Comparison of ENCODE assay signal across 11 cellular contexts in the genomic region with DNA sequence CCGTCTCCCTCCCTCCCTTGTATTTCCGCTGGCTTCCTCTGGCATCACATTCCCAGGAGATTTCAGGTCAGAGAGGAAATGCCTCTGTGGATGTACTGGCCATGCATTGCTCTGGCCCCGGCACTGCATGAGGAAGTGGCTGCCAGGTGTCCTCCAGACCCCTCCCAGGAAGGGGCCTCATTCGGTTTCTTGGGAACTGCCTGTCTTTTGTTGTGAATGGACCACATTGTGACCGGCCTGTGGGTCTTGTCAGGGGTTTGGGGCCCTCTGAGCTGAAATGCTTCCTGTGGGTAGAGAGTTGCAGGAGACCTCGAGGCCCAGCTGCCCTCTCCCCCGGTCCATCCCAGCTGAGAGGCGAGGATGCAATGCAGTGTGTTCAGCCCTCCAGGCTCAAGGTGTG. TPM values are rescaled to one million over a fixed set of nuclear protein-coding genes. Genes with fewer than 3 reads are reported as not detected.
DNase-seq lines count a peak whose midpoint lies in the region; TF ChIP-seq lines count a peak whose summit lies in the region.
"Had no signal": no experiment of that assay in that cellular context is flagged by ENCODE, and none has a peak within 500 bp of the region (broad histone marks: within the 10 kb centered on the region; RNA-seq: fewer than 3 reads in every experiment).

No MANE protein-coding gene starts in this region.

- no peaks in the 10 kb centered on the region for H3K27me3 ChIP-seq in neural progenitor cell
- no peaks in the 10 kb centered on the region for H3K27me3 ChIP-seq in mammary epithelial cell (ENCODE audit: insufficient read depth, low read length)

- H3F3A ChIP-seq in neural progenitor cell (ENCODE audit: low read depth) = peaks cover 8% of the 10 kb centered on the region

- H3K4me2 ChIP-seq in neural progenitor cell (no peak overlapping the region), mammary epithelial cell (ENCODE audit: insufficient read depth, low read depth, low read length) (no peak overlapping the region)

- H3K9me3 Mint-ChIP-seq in neural progenitor cell = no peaks in the 10 kb centered on the region
- H3K9me3 Mint-ChIP-seq: HFFc6 had no signal

- H3K79me2 ChIP-seq in neural progenitor cell (ENCODE audit: low read depth) (no peaks in the 10 kb centered on the region), mammary epithelial cell (ENCODE audit: insufficient read depth, low read length) (no peaks in the 10 kb centered on the region)

- DNase-seq in ELR (ENCODE audit: low read depth) (peak; percentile 39), dermis blood vessel endothelial cell (peak; percentile 76), neural progenitor cell (ENCODE audit: low spot score) (no peak), OCI-M1 (lab: John Stamatoyannopoulos, UW) (no peak), activated gamma-delta T cell treated with Interleukin-2 at 50 U/mL for 16 hours (no peak), mammary epithelial cell (no peak)
- DNase-seq: activated CD4-positive, alpha-beta T cell treated with anti-CD3 and anti-CD28 coated beads for 1 hour; HFFc6; SHP77 had no signal

- H3K4me3 Mint-ChIP-seq in neural progenitor cell = no peak overlapping the region
- H3K4me3 Mint-ChIP-seq: HFFc6 had no signal

- CTCF ChIA-PET in mammary epithelial cell (lab: Charles Lee; ENCODE audit: low non-redundant PET) = no interaction called here

- peaks cover 61% of the 10 kb centered on the region for H3K36me3 ChIP-seq in KOPT-K1 (ENCODE audit: insufficient read depth, low read length)
- H3K36me3 ChIP-seq in neural progenitor cell = no peaks in the 10 kb centered on the region
- H3K36me3 ChIP-seq in mammary epithelial cell (ENCODE audit: insufficient read depth, low read length) = no peaks in the 10 kb centered on the region

- H3K27ac ChIP-seq in KOPT-K1 (ENCODE audit: low read depth, low read length, poor library complexity, severe bottlenecking) (peak overlapping the region; percentile 79), neural progenitor cell (peak overlapping the region; percentile 13), mammary epithelial cell (ENCODE audit: insufficient read depth, low read depth, low read length) (no peak overlapping the region)

- H3K4me1 ChIP-seq in neural progenitor cell (peaks cover 24% of the 10 kb centered on the region), mammary epithelial cell (ENCODE audit: insufficient read depth, low read length) (peaks cover 23% of the 10 kb centered on the region)

- H3K27ac Mint-ChIP-seq in neural progenitor cell = peak overlapping the region; percentile 11
- H3K27ac Mint-ChIP-seq: HFFc6 had no signal

- H2AFZ ChIP-seq in neural progenitor cell (replicated peaks) = no peak overlapping the region
- no peak overlapping the region for H2AFZ ChIP-seq in mammary epithelial cell (ENCODE audit: low read depth, low read length)

- H3K9me3 ChIP-seq in KOPT-K1 (ENCODE audit: insufficient read depth, low read length, poor library complexity, severe bottlenecking) = no peaks in the 10 kb centered on the region
- no peaks in the 10 kb centered on the region for H3K9me3 ChIP-seq in neural progenitor cell (ENCODE audit: low read depth)
- H3K9me3 ChIP-seq in mammary epithelial cell (replicated peaks; ENCODE audit: insufficient read depth, low read length) = no peaks in the 10 kb centered on the region

- peaks cover 10% of the 10 kb centered on the region for H3K36me3 Mint-ChIP-seq in neural progenitor cell

- H3K27me3 Mint-ChIP-seq in neural progenitor cell (ENCODE audit: insufficient read depth, low read depth) = peaks cover 8% of the 10 kb centered on the region

- TF ChIP-seq CTCF in neural progenitor cell (IDR thresholded peaks at IDR 0.05) (no peak), mammary epithelial cell (conservative IDR thresholded peaks at IDR 0.05 in 1 of 2, IDR thresholded peaks at IDR 0.05 in 1 of 2; ENCODE audit: extremely low read depth in 1 of 2, insufficient read depth in 1 of 2, low read depth in 1 of 2, low read length in 2 of 2) (no peak)

- intact Hi-C loops in mammary epithelial cell (cut with micrococcal nuclease) = no loop called here

- H3K4me3 ChIP-seq in neural progenitor cell = no peak overlapping the region
- no peak overlapping the region for H3K4me3 ChIP-seq in mammary epithelial cell (replicated peaks in 1 of 3; ENCODE audit: insufficient read depth in 1 of 3, low read depth in 2 of 3, low read length in 3 of 3)
- H3K4me3 ChIP-seq: GM12878 had no signal

- in situ Hi-C loops in mammary epithelial cell (cut with MboI; ENCODE audit: low sequenced_read_pairs in 2 of 2) = loop anchor here in 1 of 2 donors (25.0 kb wide), 1 partner anchor 651 kb away; no protein-coding TSS in a partner anchor

- WGBS in mammary epithelial cell (ENCODE audit: low coverage, missing lambda C conversion rate) = 96% methylated on average over 8 of the region's 8 CpGs

- H3K9ac ChIP-seq in neural progenitor cell = no peak overlapping the region
- H3K9ac ChIP-seq in mammary epithelial cell (ENCODE audit: insufficient read depth, low read length) = no peak overlapping the region

- peaks cover 29% of the 10 kb centered on the region for H3K4me1 Mint-ChIP-seq in neural progenitor cell

- BruUV-seq in mammary epithelial cell (replicated peaks; lab: Mats Ljungman, UMichigan) = no TSS peak

- peaks cover 22% of the 10 kb centered on the region for H4K20me1 ChIP-seq in neural progenitor cell (ENCODE audit: low read depth)
- no peaks in the 10 kb centered on the region for H4K20me1 ChIP-seq in mammary epithelial cell (ENCODE audit: insufficient read depth, low read length)

- dilution Hi-C loops in mammary epithelial cell (cut with HindIII; ENCODE audit: low sequenced_read_pairs) = no loop called here

RNA-seq across cellular contexts. Expression of gene ST3GAL4, which starts 18.8 kb away (rescaled TPM):
- total RNA-seq in dermis blood vessel endothelial cell (15.8 and 16.1 TPM in 2 replicates), neural progenitor cell (ENCODE audit: low replicate concordance) (13.0 and 17.9 TPM in 2 replicates), mammary epithelial cell (10 to 100 TPM; 32.8 to 38.0 TPM)
- 35.9 TPM for polyA plus RNA-seq in mammary epithelial cell
- polyA minus RNA-seq in mammary epithelial cell = 72.9 TPM

RNA-seq across cellular contexts. Expression of gene DCPS, which starts 32.8 kb away (rescaled TPM):
- total RNA-seq in dermis blood vessel endothelial cell = 6.6 and 11.4 TPM in 2 replicates
- total RNA-seq in neural progenitor cell (ENCODE audit: low replicate concordance) = 18.6 and 20.7 TPM in 2 replicates
- 10 to 100 TPM; 16.5 to 29.0 TPM for total RNA-seq in mammary epithelial cell
- polyA plus RNA-seq in mammary epithelial cell = 41.1 TPM
- polyA minus RNA-seq in mammary epithelial cell = 22.1 TPM

RNA-seq across cellular contexts. Expression of gene TIRAP, which starts 53.8 kb away (rescaled TPM):
- 5.1 and 6.8 TPM in 2 replicates for total RNA-seq in dermis blood vessel endothelial cell
- 4.6 and 5.3 TPM in 2 replicates for total RNA-seq in neural progenitor cell (ENCODE audit: low replicate concordance)
- 1 to 10 TPM; 6.3 to 8.8 TPM for total RNA-seq in mammary epithelial cell
- 6.0 TPM for polyA plus RNA-seq in mammary epithelial cell
- polyA minus RNA-seq in mammary epithelial cell = 4.8 TPM

Comparison
In these comparisons a context has a peak if more than half of its experiments do, and no peak if none do; other contexts are left out.
1. DNase-seq: peak in ELR (single experiment) and dermis blood vessel endothelial cell (single experiment); none in neural progenitor cell (single experiment), OCI-M1 (single experiment), activated gamma-delta T cell treated with Interleukin-2 at 50 U/mL for 16 hours (single experiment) and mammary epithelial cell (single experiment).